Comparison of ENCODE assay signal across 9 cellular contexts in the genomic region with DNA sequence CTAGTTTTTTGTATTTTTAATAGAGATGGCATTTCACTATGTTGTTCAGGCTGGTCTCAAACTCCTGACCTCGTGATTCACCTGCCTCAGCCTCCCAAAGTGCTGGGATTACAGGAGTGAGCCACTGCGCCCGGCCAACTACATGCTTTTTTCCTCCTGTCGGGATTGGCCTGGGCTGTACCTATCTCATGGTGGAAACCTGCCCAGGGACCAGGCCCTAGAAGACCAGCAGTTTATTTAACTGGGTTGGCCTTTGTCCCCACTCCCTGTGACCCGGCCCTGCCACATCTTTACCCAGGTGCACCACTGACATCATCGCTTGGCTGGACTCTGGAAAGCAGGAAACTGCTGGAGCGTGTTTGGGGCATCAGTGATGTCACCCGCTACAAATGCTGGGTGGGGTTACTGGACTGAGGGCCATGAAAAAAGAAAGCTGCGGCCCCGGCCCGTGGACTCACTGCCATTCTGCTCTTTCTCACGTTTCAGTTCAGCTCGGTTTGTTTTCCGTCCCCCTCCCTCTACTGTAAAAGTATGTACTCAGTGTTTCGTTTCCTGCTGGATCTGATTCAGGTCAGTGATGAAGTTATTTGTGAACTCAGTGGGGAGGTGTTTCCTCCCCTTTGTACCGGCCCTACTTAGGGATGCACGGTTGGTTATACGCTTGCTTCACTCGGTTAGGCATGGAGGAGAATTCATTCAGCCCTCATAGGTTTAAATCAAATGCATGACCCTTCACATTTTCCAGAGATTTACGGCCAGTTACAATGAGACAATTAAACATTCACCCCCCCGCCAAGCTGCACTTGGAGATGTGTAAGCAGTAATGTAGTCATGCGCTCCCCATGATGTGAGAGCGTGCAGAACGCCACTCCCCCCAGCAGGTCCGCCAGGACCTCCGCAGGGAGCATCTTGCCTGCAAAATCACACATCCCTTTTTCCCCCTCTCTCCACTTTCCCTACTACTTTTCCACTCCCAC.
DNase-seq lines count a peak whose midpoint lies in the region; ATAC-seq and TF ChIP-seq lines count a peak whose summit lies in the region.
"Had no signal": no experiment of that assay in that cellular context is flagged by ENCODE, and none has a peak within 500 bp of the region (broad histone marks: within the 10 kb centered on the region; RNA-seq: fewer than 3 reads in every experiment).

No MANE protein-coding gene starts in this region.

- H3K27me3 ChIP-seq in esophagus (ENCODE audit: control insufficient read depth in 1 of 2, insufficient read depth in 2 of 2, low read length in 2 of 2) = no peaks in the 10 kb centered on the region
- no peaks in the 10 kb centered on the region for H3K27me3 ChIP-seq in neural progenitor cell

- no peaks in the 10 kb centered on the region for H3K4me1 ChIP-seq in esophagus (ENCODE audit: control insufficient read depth in 2 of 2, insufficient read depth in 2 of 2, low read length in 1 of 2)
- H3K4me1 ChIP-seq in neural progenitor cell = peaks cover 18% of the 10 kb centered on the region

- peak overlapping the region; percentile 70 for H3K4me2 ChIP-seq in neural progenitor cell

- H3K36me3 ChIP-seq in esophagus (ENCODE audit: control insufficient read depth in 2 of 2, insufficient read depth in 2 of 2, low read length in 1 of 2) (no peaks in the 10 kb centered on the region), neural progenitor cell (no peaks in the 10 kb centered on the region)

- no peak for TF ChIP-seq CTCF in neural progenitor cell (IDR thresholded peaks at IDR 0.05)

- no peaks in the 10 kb centered on the region for H3K9me3 ChIP-seq in esophagus (ENCODE audit: control insufficient read depth in 2 of 2, insufficient read depth in 1 of 2, low read depth in 1 of 2, low read length in 1 of 2)
- no peaks in the 10 kb centered on the region for H3K9me3 ChIP-seq in neural progenitor cell (ENCODE audit: low read depth)

- H3K27me3 Mint-ChIP-seq in neural progenitor cell (ENCODE audit: insufficient read depth, low read depth) = peaks cover 2% of the 10 kb centered on the region
- H3K27me3 Mint-ChIP-seq: activated naive CD4-positive, alpha-beta T cell treated with anti-CD3 and anti-CD28 coated beads, Interleukin-2, amount 50 U/mL, for 24 hours had no signal

- H2AFZ ChIP-seq in neural progenitor cell (replicated peaks) = peak overlapping the region; percentile 68

- WGBS in esophagus, 2 donors = 50 to 67% methylated on average over 26 of the region's 26 CpGs

- DNase-seq in DMS53 (lab: John Stamatoyannopoulos, UW) (peak; percentile 91), NCI-H69 (lab: John Stamatoyannopoulos, UW) (peak; percentile 97), neural progenitor cell (ENCODE audit: low spot score) (peak; percentile 52), NCI-H1694 (lab: John Stamatoyannopoulos, UW) (no peak)

- H3K27ac Mint-ChIP-seq in neural progenitor cell = peak overlapping the region; percentile 93
- H3K27ac Mint-ChIP-seq: activated naive CD4-positive, alpha-beta T cell treated with anti-CD3 and anti-CD28 coated beads, Interleukin-2, amount 50 U/mL, for 24 hours had no signal

- ATAC-seq in GM21381 (IDR thresholded peaks at IDR 0.05; ENCODE audit: unreplicated experiment) (no peak), GM21526 (IDR thresholded peaks at IDR 0.05; ENCODE audit: low FRiP score, unreplicated experiment) (no peak), GM21737 (IDR thresholded peaks at IDR 0.05; ENCODE audit: unreplicated experiment) (no peak)

- peak overlapping the region; percentile 74 for H3K4me3 Mint-ChIP-seq in neural progenitor cell
- H3K4me3 Mint-ChIP-seq: activated naive CD4-positive, alpha-beta T cell treated with anti-CD3 and anti-CD28 coated beads, Interleukin-2, amount 50 U/mL, for 24 hours had no signal

- H3K4me3 ChIP-seq in esophagus (ENCODE audit: low read depth in 1 of 2, low read length in 2 of 2) (no peak overlapping the region), neural progenitor cell (peak overlapping the region; percentile 15)

- peaks cover 17% of the 10 kb centered on the region for H3F3A ChIP-seq in neural progenitor cell (ENCODE audit: low read depth)

- H3K27ac ChIP-seq in esophagus (ENCODE audit: low read depth in 2 of 2, low read length in 1 of 2) = peak overlapping the region; percentile 15 to 47
- H3K27ac ChIP-seq in neural progenitor cell = peak overlapping the region; percentile 74

- peaks cover 61% of the 10 kb centered on the region for H3K4me1 Mint-ChIP-seq in neural progenitor cell
- H3K4me1 Mint-ChIP-seq: activated naive CD4-positive, alpha-beta T cell treated with anti-CD3 and anti-CD28 coated beads, Interleukin-2, amount 50 U/mL, for 24 hours had no signal

- H3K9ac ChIP-seq in neural progenitor cell = no peak overlapping the region

- H4K20me1 ChIP-seq in neural progenitor cell (ENCODE audit: low read depth) = no peaks in the 10 kb centered on the region

- H3K79me2 ChIP-seq in neural progenitor cell (ENCODE audit: low read depth) = no peaks in the 10 kb centered on the region

- peaks cover 20% of the 10 kb centered on the region for H3K36me3 Mint-ChIP-seq in neural progenitor cell

- H3K9me3 Mint-ChIP-seq in neural progenitor cell = peaks cover 12% of the 10 kb centered on the region
